In genomic region chr2:202545523-202545922, GRCh38 we compare ENCODE assay signal across 1 cellular context.
TF ChIP-seq lines count a peak whose summit lies in the region.

No MANE protein-coding gene starts in this region.

TF ChIP-seq in SK-N-SH, 30 proteins besides CTCF, POLR2A, EP300 and RAD21:
- no peak for TF ChIP-seq GATA2 (CRISPR knock-in tag; IDR thresholded peaks at IDR 0.05)
- TF ChIP-seq REST (IDR thresholded peaks at IDR 0.05; ENCODE audit: low read depth, low read length), result no peak
- no peak for TF ChIP-seq NFIC (IDR thresholded peaks at IDR 0.05; ENCODE audit: borderline replicate concordance)
